In genomic region chr14:32252030-32252670, GRCh38 we compare ENCODE assay signal across 1 cellular context.
TF ChIP-seq lines count a peak whose summit lies in the region.

No MANE protein-coding gene starts in this region.

TF ChIP-seq in HepG2, 621 proteins besides CTCF, POLR2A, EP300 and RAD21 (continued from another document and continues in another):
- TF ChIP-seq AKNA (CRISPR knock-in tag; IDR thresholded peaks at IDR 0.05; ENCODE audit: borderline replicate concordance) (no peak), PLSCR1 (CRISPR knock-in tag; IDR thresholded peaks at IDR 0.05; ENCODE audit: borderline replicate concordance) (no peak), NFKB2 (CRISPR knock-in tag; IDR thresholded peaks at IDR 0.05; ENCODE audit: borderline replicate concordance) (no peak), ELF4 (CRISPR knock-in tag; IDR thresholded peaks at IDR 0.05; ENCODE audit: borderline replicate concordance) (no peak), NFKBIZ (CRISPR knock-in tag; IDR thresholded peaks at IDR 0.05) (no peak), NFE2 (CRISPR knock-in tag; IDR thresholded peaks at IDR 0.05) (no peak), KAT8 (CRISPR knock-in tag; IDR thresholded peaks at IDR 0.05) (peak; percentile 89), ZBTB21 (CRISPR knock-in tag; IDR thresholded peaks at IDR 0.05) (no peak), NFIB (CRISPR knock-in tag; IDR thresholded peaks at IDR 0.05; ENCODE audit: borderline replicate concordance) (no peak), ATF6 (CRISPR knock-in tag; conservative IDR thresholded peaks at IDR 0.05) (no peak; the same call in 1 of the 2 replicates), ZBTB14 (CRISPR knock-in tag; IDR thresholded peaks at IDR 0.05) (no peak), ZZZ3 (CRISPR knock-in tag; IDR thresholded peaks at IDR 0.05; ENCODE audit: borderline replicate concordance) (no peak), ZEB1 (IDR thresholded peaks at IDR 0.05; ENCODE audit: insufficient replicate concordance, low read depth) (no peak), SATB2 (CRISPR knock-in tag; IDR thresholded peaks at IDR 0.05) (no peak), MAZ (IDR thresholded peaks at IDR 0.05; ENCODE audit: borderline replicate concordance, low read depth, low read length) (0 out of 2 replicates have a peak, but pooled peaks have one; percentile 50), MAZ (CRISPR knock-in tag; IDR thresholded peaks at IDR 0.05; ENCODE audit: low read depth) (0 out of 2 replicates have a peak, but pooled peaks have one; percentile 28), MEF2D (CRISPR knock-in tag; IDR thresholded peaks at IDR 0.05) (no peak), ZNF224 (CRISPR knock-in tag; IDR thresholded peaks at IDR 0.05) (no peak), CHD4 (IDR thresholded peaks at IDR 0.05; ENCODE audit: borderline replicate concordance, low read length) (no peak), MYPOP (CRISPR knock-in tag; IDR thresholded peaks at IDR 0.05) (0 out of 2 replicates have a peak, but pooled peaks have one; percentile 56), SNRNP70 (IDR thresholded peaks at IDR 0.05; ENCODE audit: low read depth, low read length) (no peak), JUND (CRISPR knock-in tag; IDR thresholded peaks at IDR 0.05) (no peak), PTBP1 (IDR thresholded peaks at IDR 0.05; ENCODE audit: low read depth, low read length, poor library complexity, severe bottlenecking) (no peak), ZNF816 (CRISPR knock-in tag; IDR thresholded peaks at IDR 0.05; ENCODE audit: borderline replicate concordance) (no peak), ZNF512B (CRISPR knock-in tag; IDR thresholded peaks at IDR 0.05; ENCODE audit: borderline replicate concordance) (no peak), SRSF1 (optimal IDR thresholded peaks at IDR 0.05; ENCODE audit: low read depth, low read length) (no peak), ZNF263 (CRISPR knock-in tag; IDR thresholded peaks at IDR 0.05) (no peak), PHB2 (IDR thresholded peaks at IDR 0.05; ENCODE audit: partially characterized antibody) (no peak), XRCC5 (optimal IDR thresholded peaks at IDR 0.05; ENCODE audit: low read length) (peak; percentile 93), ZNF138 (CRISPR knock-in tag; IDR thresholded peaks at IDR 0.05; ENCODE audit: low read depth) (no peak), TEF (CRISPR knock-in tag; IDR thresholded peaks at IDR 0.05) (no peak), FUBP1 (CRISPR knock-in tag; IDR thresholded peaks at IDR 0.05; ENCODE audit: borderline replicate concordance) (no peak), ZNF549 (CRISPR knock-in tag; IDR thresholded peaks at IDR 0.05) (no peak), MBD4 (IDR thresholded peaks at IDR 0.05; ENCODE audit: borderline replicate concordance, low read length) (no peak), ZFP1 (CRISPR knock-in tag; IDR thresholded peaks at IDR 0.05) (no peak), SMAD3 (CRISPR knock-in tag; IDR thresholded peaks at IDR 0.05) (peak; percentile 91; the same call in 1 of the 2 replicates), ZNF7 (CRISPR knock-in tag; IDR thresholded peaks at IDR 0.05) (no peak), ZKSCAN5 (CRISPR knock-in tag; IDR thresholded peaks at IDR 0.05) (no peak), FOSL2 (CRISPR knock-in tag; IDR thresholded peaks at IDR 0.05) (peak; percentile 58), USF2 (IDR thresholded peaks at IDR 0.05; ENCODE audit: low read depth, low read length) (no peak), USF2 (CRISPR knock-in tag; IDR thresholded peaks at IDR 0.05; ENCODE audit: borderline replicate concordance) (no peak), MBNL3 (CRISPR knock-in tag; conservative IDR thresholded peaks at IDR 0.05) (no peak), CBX2 (IDR thresholded peaks at IDR 0.05; ENCODE audit: low read depth, low read length) (no peak), CBX2 (CRISPR knock-in tag; IDR thresholded peaks at IDR 0.05; ENCODE audit: low read depth) (no peak), ZNF780A (CRISPR knock-in tag; IDR thresholded peaks at IDR 0.05) (no peak; the same call in 1 of the 2 replicates), THAP7 (CRISPR knock-in tag; IDR thresholded peaks at IDR 0.05) (no peak), AHR (CRISPR knock-in tag; IDR thresholded peaks at IDR 0.05) (no peak), ZNF101 (CRISPR knock-in tag; IDR thresholded peaks at IDR 0.05; ENCODE audit: borderline replicate concordance, low read depth) (no peak)
